ENCODE assay signal across 1 cellular context in the genomic region with DNA sequence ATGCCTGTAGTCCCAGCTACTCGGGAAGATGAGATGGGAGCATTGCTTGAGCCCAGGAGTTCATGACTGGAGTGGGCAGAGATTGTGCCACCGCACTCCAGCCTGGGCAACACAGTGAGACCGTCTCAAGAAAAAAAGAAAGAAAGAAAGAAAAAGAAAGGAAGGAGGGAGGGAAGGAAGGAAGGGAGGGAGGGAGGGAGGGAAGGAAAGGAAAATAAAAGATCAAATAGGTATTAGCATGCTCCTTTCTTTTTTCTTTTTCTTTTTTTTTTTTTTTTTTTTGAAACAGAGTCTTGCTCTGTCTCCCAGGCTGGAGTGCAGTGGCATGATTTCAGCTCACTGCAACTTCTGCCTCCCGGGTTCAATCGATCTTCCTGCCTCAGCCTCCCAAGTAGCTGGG.
TF ChIP-seq lines count a peak whose summit lies in the region.

No MANE protein-coding gene starts in this region.

TF ChIP-seq in HepG2, 621 proteins besides CTCF, POLR2A, EP300 and RAD21:
- TF ChIP-seq HNRNPK (IDR thresholded peaks at IDR 0.05; ENCODE audit: low read depth, low read length, poor library complexity, severe bottlenecking), result peak; percentile 85
